27 cellular contexts compared by ENCODE assay signal in the genomic region with DNA sequence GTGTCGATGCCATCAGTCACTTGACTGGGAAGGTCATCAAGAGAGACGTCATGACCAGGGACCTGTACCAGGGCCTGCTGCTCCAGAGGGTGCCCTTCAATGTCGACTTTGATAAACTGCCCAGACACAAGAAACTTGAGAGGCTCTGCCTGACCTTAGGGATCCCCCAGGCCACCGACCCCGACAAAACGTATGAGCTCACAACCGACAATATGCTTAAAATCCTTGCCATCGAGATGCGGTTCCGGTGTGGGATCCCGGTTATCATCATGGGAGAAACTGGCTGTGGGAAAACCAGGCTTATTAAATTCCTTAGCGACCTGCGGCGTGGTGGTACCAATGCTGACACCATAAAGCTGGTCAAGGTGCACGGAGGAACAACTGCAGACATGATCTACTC.
"Had no signal": no experiment of that assay in that cellular context is flagged by ENCODE, and none has a peak within 500 bp of the region (broad histone marks: within the 10 kb centered on the region; RNA-seq: fewer than 3 reads in every experiment).

No MANE protein-coding gene starts in this region.

- H3K27ac ChIP-seq: SK-N-MC had no signal

- H3K27me3 Mint-ChIP-seq: activated CD8-positive, alpha-beta T cell treated with anti-CD3 and anti-CD28 coated beads for 36 hours; activated naive CD8-positive, alpha-beta T cell; brain; central memory CD8-positive, alpha-beta T cell; T-cell had no signal

- FAIRE-seq: astrocyte had no signal

- H3K9me3 Mint-ChIP-seq: activated CD8-positive, alpha-beta T cell treated with anti-CD3 and anti-CD28 coated beads for 36 hours; activated naive CD4-positive, alpha-beta T cell treated with anti-CD3 and anti-CD28 coated beads for 36 hours; brain; central memory CD8-positive, alpha-beta T cell; T-cell; T-helper 2 cell treated with Interferon-gamma antibody and Interleukin-4, amounts not matched to agents 5 μg/mL and 100 μg/mL, for 36 hours had no signal

- H3K27ac Mint-ChIP-seq: activated CD8-positive, alpha-beta T cell treated with anti-CD3 and anti-CD28 coated beads for 36 hours; activated naive CD4-positive, alpha-beta T cell treated with anti-CD3 and anti-CD28 coated beads for 36 hours; activated naive CD8-positive, alpha-beta T cell; brain; T-cell; T-helper 2 cell treated with Interferon-gamma antibody and Interleukin-4, amounts not matched to agents 5 μg/mL and 100 μg/mL, for 36 hours had no signal

- H3K4me1 Mint-ChIP-seq: brain had no signal

- ATAC-seq: activated CD4-positive, CD25-positive, alpha-beta regulatory T cell treated with anti-CD3 and anti-CD28 coated beads, Interleukin-2, amount 50 U/mL, for 24 hours; activated CD8-positive, alpha-beta T cell treated with anti-CD3 and anti-CD28 coated beads for 36 hours; Panc1; Right ventricle myocardium inferior; T-cell had no signal

- DNase-seq: activated CD4-positive, alpha-beta T cell treated with anti-CD3 and anti-CD28 coated beads for 4 hours; activated CD8-positive, alpha-beta memory T cell treated with anti-CD3 and anti-CD28 coated beads, Interleukin-2, amount 50 U/mL, for 4 hours; activated CD8-positive, alpha-beta T cell treated with anti-CD3 and anti-CD28 coated beads for 36 hours; activated gamma-delta T cell; activated naive CD4-positive, alpha-beta T cell treated with anti-CD3 and anti-CD28 coated beads for 36 hours; amygdala; Kasumi-1; KBM-7; NCI-H1105 treated with DMSO at 0.1 percent for 48 hours; NCI-H1436 treated with DMSO at 0.1 percent for 48 hours; NCI-H187; NCI-H2081; NCI-H510A treated with DMSO at 0.1 percent for 48 hours; NCI-H69; NK-92 treated with Interleukin-12 subunit alpha and Interleukin-12 subunit beta, amount 100 ng/mL, for 24 hours; OCI-M1; RPMI8226; T-cell had no signal

- H3K4me3 Mint-ChIP-seq: activated CD8-positive, alpha-beta T cell treated with anti-CD3 and anti-CD28 coated beads for 36 hours; activated naive CD4-positive, alpha-beta T cell treated with anti-CD3 and anti-CD28 coated beads for 36 hours; activated naive CD8-positive, alpha-beta T cell; brain; central memory CD8-positive, alpha-beta T cell; T-cell; T-helper 2 cell treated with Interferon-gamma antibody and Interleukin-4, amounts not matched to agents 5 μg/mL and 100 μg/mL, for 36 hours had no signal
